ENCODE assay signal across 8 cellular contexts in the genomic region with DNA sequence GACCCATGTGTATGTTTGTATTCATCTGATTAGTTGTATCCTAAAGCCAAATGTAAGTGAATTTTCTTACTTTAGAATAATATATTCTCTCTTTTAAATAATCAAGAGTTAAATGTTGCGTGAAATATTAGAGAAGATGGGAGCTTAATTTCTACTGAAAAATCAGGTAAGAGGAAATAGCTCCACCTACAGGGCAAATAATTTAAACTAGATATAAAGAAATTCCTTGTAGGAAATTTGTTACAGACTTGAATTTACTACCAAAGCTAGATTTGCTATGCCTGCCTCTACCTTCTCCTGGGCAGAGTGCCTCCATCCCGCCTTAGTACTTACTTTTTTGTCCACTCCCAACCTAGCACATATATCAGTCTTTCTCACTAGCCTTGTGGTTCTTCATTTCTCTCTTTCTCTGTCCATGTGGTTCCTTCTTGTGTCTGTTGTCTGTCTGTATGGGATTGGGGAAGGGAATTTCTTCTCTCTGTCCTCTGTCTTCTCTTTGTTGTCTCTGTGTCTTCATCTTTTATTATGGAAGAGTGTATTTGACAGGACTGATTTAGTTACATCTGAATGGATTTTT. TPM values are rescaled to one million over a fixed set of nuclear protein-coding genes. Genes with fewer than 3 reads are reported as not detected.
DNase-seq lines count a peak whose midpoint lies in the region; ATAC-seq, FAIRE-seq and TF ChIP-seq lines count a peak whose summit lies in the region.

No MANE protein-coding gene starts in this region.

- H3K4me2 ChIP-seq in fibroblast of lung (ENCODE audit: extremely low read depth, insufficient read depth, low read length): no peak overlapping the region

- no peak overlapping the region for H3K4me3 ChIP-seq in fibroblast of lung (replicated peaks in 1 of 4; ENCODE audit: control extremely low read depth in 1 of 4, insufficient read depth in 1 of 4, low read depth in 3 of 4, low read length in 4 of 4)

- no peaks in the 10 kb centered on the region for H3K4me1 ChIP-seq in fibroblast of lung (ENCODE audit: control insufficient read depth, extremely low read depth, insufficient read depth, low read length)

- peak; percentile 53 for DNase-seq in COR-L47 (lab: John Stamatoyannopoulos, UW)
- peak; percentile 80 for DNase-seq in HTR-8/SVneo (ENCODE audit: insufficient read length, low spot score)
- DNase-seq in RKO (ENCODE audit: low spot score): peak; percentile 75
- peak; percentile 44 to 79 for DNase-seq in fibroblast of lung (ENCODE audit: low read depth in 2 of 2)
- DNase-seq in renal cortical epithelial cell (ENCODE audit: low read depth): peak; percentile 74
- no peak for DNase-seq in stimulated activated naive CD8-positive, alpha-beta T cell treated with anti-CD3 and anti-CD28 coated beads, Interleukin-15, Interleukin-2, amounts not matched to agents 100 U/mL and 50 U/mL, for 24 hours
- DNase-seq in activated CD4-positive, CD25-positive, alpha-beta regulatory T cell treated with anti-CD3 and anti-CD28 coated beads, Interleukin-2, amount 50 U/mL, for 72 hours: no peak

- no peak for ATAC-seq in stimulated activated naive CD8-positive, alpha-beta T cell treated with anti-CD3 and anti-CD28 coated beads, Interleukin-15, Interleukin-2, amounts not matched to agents 100 U/mL and 50 U/mL, for 24 hours
- no peak for ATAC-seq in GM21515 (IDR thresholded peaks at IDR 0.05; ENCODE audit: unreplicated experiment)

- no peaks in the 10 kb centered on the region for H3K27me3 ChIP-seq in fibroblast of lung (ENCODE audit: control insufficient read depth, insufficient read depth, low read length)

- peak; percentile 92 for FAIRE-seq in HTR-8/SVneo (lab: Jason Lieb, UNC)

- peaks cover 1% of the 10 kb centered on the region for H3K79me2 ChIP-seq in fibroblast of lung (ENCODE audit: control insufficient read depth, insufficient read depth, low read length)

- peak in 1 of 2 donors; percentile 31 for TF ChIP-seq CTCF in fibroblast of lung (conservative IDR thresholded peaks at IDR 0.05 in 1 of 2, IDR thresholded peaks at IDR 0.05 in 1 of 2; ENCODE audit: low read depth in 1 of 2, low read length in 2 of 2)

- H3K36me3 ChIP-seq in fibroblast of lung (ENCODE audit: control insufficient read depth, insufficient read depth, low read length): no peaks in the 10 kb centered on the region

- no peak overlapping the region for H3K9ac ChIP-seq in fibroblast of lung (ENCODE audit: insufficient read depth, low read length)

- H3K27ac ChIP-seq in fibroblast of lung (ENCODE audit: insufficient read depth, low read length): no peak overlapping the region

- no peaks in the 10 kb centered on the region for H4K20me1 ChIP-seq in fibroblast of lung (ENCODE audit: control insufficient read depth, extremely low read depth, insufficient read depth, low read length)

- no peaks in the 10 kb centered on the region for H3K9me3 ChIP-seq in fibroblast of lung (ENCODE audit: control insufficient read depth, insufficient read depth, low read depth, low read length)

- no peak overlapping the region for H2AFZ ChIP-seq in fibroblast of lung (ENCODE audit: low read length)

RNA-seq across cellular contexts. Expression of gene PALS1, which starts 44.7 kb away (rescaled TPM):
- 17.7 and 32.0 TPM in 2 replicates for total RNA-seq in fibroblast of lung
- 24.9 and 25.6 TPM in 2 replicates for polyA plus RNA-seq in fibroblast of lung
- polyA plus RNA-seq in fibroblast of lung (2012): 18.1 and 18.2 TPM in 2 replicates
- 3.9 and 14.4 TPM in 2 replicates for polyA minus RNA-seq in fibroblast of lung (ENCODE audit: low replicate concordance)
- total RNA-seq in renal cortical epithelial cell: 56.4 and 79.4 TPM in 2 replicates

Comparison
In these comparisons a context has a peak if more than half of its experiments do, and no peak if none do; other contexts are left out.
1. DNase-seq: peak in COR-L47 (single experiment), HTR-8/SVneo (single experiment), RKO (single experiment), fibroblast of lung (2 of 2) and renal cortical epithelial cell (single experiment); none in stimulated activated naive CD8-positive, alpha-beta T cell treated with anti-CD3 and anti-CD28 coated beads, Interleukin-15, Interleukin-2, amounts not matched to agents 100 U/mL and 50 U/mL, for 24 hours (single experiment) and activated CD4-positive, CD25-positive, alpha-beta regulatory T cell treated with anti-CD3 and anti-CD28 coated beads, Interleukin-2, amount 50 U/mL, for 72 hours (single experiment).